Comparison of ENCODE assay signal across 7 cellular contexts in genomic region chr2:104179644-104180043, GRCh38.
"Had no signal": no experiment of that assay in that cellular context is flagged by ENCODE, and none has a peak within 500 bp of the region (broad histone marks: within the 10 kb centered on the region; RNA-seq: fewer than 3 reads in every experiment).

No MANE protein-coding gene starts in this region.

- H3K27ac ChIP-seq: HL-60, KMS-11 had no signal

- DNase-seq: IMR-90, KBM-7, KG1 had no signal

- ATAC-seq: K562 had no signal

- H3K4me2 ChIP-seq: KMS-11 had no signal

- FAIRE-seq: HTR-8/SVneo, K562 had no signal

- H3K4me3 ChIP-seq: K562 had no signal

- H3K9ac ChIP-seq: KMS-11 had no signal
